ENCODE assay signal across 19 cellular contexts in the genomic region with DNA sequence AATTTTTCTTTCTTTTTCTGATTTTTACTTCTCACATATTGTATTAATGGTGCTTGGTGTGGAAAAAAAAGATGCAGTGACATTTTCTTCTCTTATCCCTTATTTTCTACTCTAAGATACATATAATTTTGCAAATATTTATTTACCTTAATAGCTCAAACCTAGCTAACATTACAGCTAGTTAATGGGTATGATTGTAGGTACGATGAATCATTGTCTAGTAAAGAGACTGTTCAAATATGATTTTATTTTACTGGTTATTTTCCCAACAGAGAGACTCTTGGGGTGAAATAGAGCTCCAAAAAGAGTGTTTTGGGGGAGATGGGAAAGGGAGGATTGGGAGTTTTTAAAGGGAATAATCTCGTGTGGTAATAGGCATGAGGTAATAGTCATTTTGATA.
"Had no signal": no experiment of that assay in that cellular context is flagged by ENCODE, and none has a peak within 500 bp of the region (broad histone marks: within the 10 kb centered on the region; RNA-seq: fewer than 3 reads in every experiment).

No MANE protein-coding gene starts in this region.

- ATAC-seq: effector memory CD8-positive, alpha-beta T cell; right lobe of liver; stimulated activated effector memory CD8-positive, alpha-beta T cell treated with anti-CD3 and anti-CD28 coated beads, Interleukin-12 subunit alpha, Interleukin-12 subunit beta, amount 100 ng/mL, for 72 hours; stimulated activated naive CD8-positive, alpha-beta T cell treated with anti-CD3 and anti-CD28 coated beads, Interleukin-15, Interleukin-2, amounts not matched to agents 100 U/mL and 50 U/mL, for 24 hours had no signal

- H3K27me3 ChIP-seq: esophagus squamous epithelium, left lung, right lobe of liver, suprapubic skin, tibial artery, upper lobe of left lung, uterus had no signal

- H3K4me1 Mint-ChIP-seq: immature natural killer cell; naive B cell; stimulated activated effector memory CD8-positive, alpha-beta T cell treated with anti-CD3 and anti-CD28 coated beads, Interleukin-12 subunit alpha, Interleukin-12 subunit beta, amount 100 ng/mL, for 72 hours had no signal

- H3K36me3 ChIP-seq: esophagus squamous epithelium, left lung, lower lobe of right lung, right lobe of liver, suprapubic skin, uterus had no signal

- H3K27ac Mint-ChIP-seq: effector memory CD8-positive, alpha-beta T cell; immature natural killer cell; naive B cell; nephron progenitor cell; stimulated activated effector memory CD8-positive, alpha-beta T cell treated with anti-CD3 and anti-CD28 coated beads, Interleukin-12 subunit alpha, Interleukin-12 subunit beta, amount 100 ng/mL, for 72 hours had no signal

- H3K27ac ChIP-seq: left lung, lower lobe of right lung, parathyroid adenoma, psoas muscle, right lobe of liver, suprapubic skin, tibial artery, uterus had no signal

- H3K9ac ChIP-seq: parathyroid adenoma had no signal

- H3K4me3 ChIP-seq: esophagus squamous epithelium, left lung, lower lobe of right lung, psoas muscle, right lobe of liver, suprapubic skin, tibial artery, upper lobe of left lung, uterus had no signal

- H3K4me1 ChIP-seq: left lung, lower lobe of right lung, parathyroid adenoma, right lobe of liver, suprapubic skin, uterus had no signal

- DNase-seq: effector memory CD8-positive, alpha-beta T cell; esophagus squamous epithelium; immature natural killer cell; left lung; lower lobe of right lung; naive B cell; nephron progenitor cell; psoas muscle; retina; right lobe of liver; stimulated activated CD4-positive, alpha-beta T cell treated with anti-CD3 and anti-CD28 coated beads, Interleukin-4, amount 100 ng/mL, for 1 hour; stimulated activated CD8-positive, alpha-beta memory T cell treated with anti-CD3 and anti-CD28 coated beads, Interleukin-4, amount 100 ng/mL, for 48 hours; stimulated activated naive CD8-positive, alpha-beta T cell treated with anti-CD3 and anti-CD28 coated beads, Interleukin-15, Interleukin-2, amounts not matched to agents 100 U/mL and 50 U/mL, for 24 hours; tibial artery; upper lobe of left lung; uterus had no signal

- H3K4me3 Mint-ChIP-seq: effector memory CD8-positive, alpha-beta T cell; immature natural killer cell; naive B cell; nephron progenitor cell; stimulated activated effector memory CD8-positive, alpha-beta T cell treated with anti-CD3 and anti-CD28 coated beads, Interleukin-12 subunit alpha, Interleukin-12 subunit beta, amount 100 ng/mL, for 72 hours had no signal

- H3K27me3 Mint-ChIP-seq: effector memory CD8-positive, alpha-beta T cell; naive B cell had no signal

- H3K9me3 ChIP-seq: esophagus squamous epithelium, left lung, lower lobe of right lung, psoas muscle, right lobe of liver, suprapubic skin, tibial artery, upper lobe of left lung, uterus had no signal

- H3K36me3 Mint-ChIP-seq: immature natural killer cell; naive B cell; stimulated activated effector memory CD8-positive, alpha-beta T cell treated with anti-CD3 and anti-CD28 coated beads, Interleukin-12 subunit alpha, Interleukin-12 subunit beta, amount 100 ng/mL, for 72 hours had no signal

- H3K79me2 ChIP-seq: parathyroid adenoma had no signal

- H2AFZ ChIP-seq: parathyroid adenoma had no signal
